Comparison of ENCODE assay signal across 2 cellular contexts in the genomic region with DNA sequence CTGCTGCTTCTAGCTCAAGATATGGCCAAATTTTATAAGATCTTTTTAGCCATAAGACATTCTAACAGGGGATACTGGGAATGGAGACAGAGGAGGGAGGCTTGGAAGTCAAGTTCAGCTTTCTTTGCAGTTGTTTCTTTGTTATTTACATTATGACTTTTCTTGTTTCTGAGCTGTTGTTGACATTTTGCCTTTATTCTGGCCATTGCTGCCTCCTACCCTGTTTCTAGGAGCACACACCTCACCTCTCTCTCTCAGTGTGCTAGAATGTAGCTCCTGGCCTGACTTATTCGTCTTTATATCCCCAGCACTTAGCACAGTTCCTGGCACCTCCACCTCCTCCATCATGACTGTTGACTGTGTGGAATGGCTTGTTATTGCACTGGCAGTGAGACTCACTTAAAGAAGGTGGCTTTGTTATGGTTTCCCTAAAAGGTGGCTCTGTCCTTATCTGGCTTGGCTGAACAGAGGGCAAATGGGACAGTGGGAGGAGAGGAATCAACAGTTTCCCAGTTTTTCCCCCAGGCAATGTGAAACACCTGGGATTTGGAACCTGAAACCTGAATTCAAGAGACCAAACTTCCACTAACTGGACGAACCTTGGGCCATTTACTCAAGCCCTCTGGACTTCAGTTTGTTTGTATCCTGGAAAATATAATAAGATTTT.
TF ChIP-seq lines count a peak whose summit lies in the region.

No MANE protein-coding gene starts in this region.

TF ChIP-seq in GM23338, 12 proteins besides CTCF, POLR2A, EP300 and RAD21 (continued from another document and continues in another):
- no peak for TF ChIP-seq ZNF114 (CRISPR knock-in tag; IDR thresholded peaks at IDR 0.05)
- TF ChIP-seq ETS1 (IDR thresholded peaks at IDR 0.05): no peak
- no peak for TF ChIP-seq NANOG (IDR thresholded peaks at IDR 0.05; ENCODE audit: borderline replicate concordance)
- TF ChIP-seq REST (IDR thresholded peaks at IDR 0.05; ENCODE audit: unreplicated experiment): no peak
- no peak for TF ChIP-seq POLR2AphosphoS5 (IDR thresholded peaks at IDR 0.05; ENCODE audit: low read depth)
- TF ChIP-seq EZH2phosphoT487 (IDR thresholded peaks at IDR 0.05; ENCODE audit: unreplicated experiment): no peak
- TF ChIP-seq ZNF331 (CRISPR knock-in tag; IDR thresholded peaks at IDR 0.05; ENCODE audit: low read depth): no peak
- no peak for TF ChIP-seq STAT1 (IDR thresholded peaks at IDR 0.05; ENCODE audit: unreplicated experiment)
- no peak for TF ChIP-seq CREB1 (CRISPR knock-in tag; IDR thresholded peaks at IDR 0.05; ENCODE audit: low read depth)

TF ChIP-seq in WTC11, 78 proteins besides CTCF, POLR2A, EP300 and RAD21 (continued from another document):
- TF ChIP-seq ZNF396 (CRISPR knock-in tag; IDR thresholded peaks at IDR 0.05; ENCODE audit: borderline replicate concordance) (no peak), JAZF1 (CRISPR knock-in tag; IDR thresholded peaks at IDR 0.05) (no peak), ZNF219 (CRISPR knock-in tag; IDR thresholded peaks at IDR 0.05; ENCODE audit: borderline replicate concordance) (no peak), HMGA2 (CRISPR knock-in tag; IDR thresholded peaks at IDR 0.05) (no peak), SMAD3 (CRISPR knock-in tag; IDR thresholded peaks at IDR 0.05; ENCODE audit: borderline replicate concordance) (no peak), MLX (CRISPR knock-in tag; IDR thresholded peaks at IDR 0.05) (no peak), CREM (CRISPR knock-in tag; IDR thresholded peaks at IDR 0.05) (no peak), AFF4 (CRISPR knock-in tag; IDR thresholded peaks at IDR 0.05; ENCODE audit: borderline replicate concordance) (no peak), ZNF121 (CRISPR knock-in tag; IDR thresholded peaks at IDR 0.05) (no peak), ARID4B (CRISPR knock-in tag; IDR thresholded peaks at IDR 0.05; ENCODE audit: borderline replicate concordance) (no peak), ZNF416 (CRISPR knock-in tag; IDR thresholded peaks at IDR 0.05) (no peak)
- TF ChIP-seq, protein P1, sequence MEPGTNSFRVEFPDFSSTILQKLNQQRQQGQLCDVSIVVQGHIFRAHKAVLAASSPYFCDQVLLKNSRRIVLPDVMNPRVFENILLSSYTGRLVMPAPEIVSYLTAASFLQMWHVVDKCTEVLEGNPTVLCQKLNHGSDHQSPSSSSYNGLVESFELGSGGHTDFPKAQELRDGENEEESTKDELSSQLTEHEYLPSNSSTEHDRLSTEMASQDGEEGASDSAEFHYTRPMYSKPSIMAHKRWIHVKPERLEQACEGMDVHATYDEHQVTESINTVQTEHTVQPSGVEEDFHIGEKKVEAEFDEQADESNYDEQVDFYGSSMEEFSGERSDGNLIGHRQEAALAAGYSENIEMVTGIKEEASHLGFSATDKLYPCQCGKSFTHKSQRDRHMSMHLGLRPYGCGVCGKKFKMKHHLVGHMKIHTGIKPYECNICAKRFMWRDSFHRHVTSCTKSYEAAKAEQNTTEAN (CRISPR knock-in tag; IDR thresholded peaks at IDR 0.05): no peak
